Comparison of ENCODE assay signal across 8 cellular contexts in genomic region chr7:101688183-101688831, GRCh38. TPM values are rescaled to one million over a fixed set of nuclear protein-coding genes. Genes with fewer than 3 reads are reported as not detected.
A peak's percentile ranks its signal among the peaks of the same experiment; 100 is the strongest.
DNase-seq lines count a peak whose midpoint lies in the region; ATAC-seq and TF ChIP-seq lines count a peak whose summit lies in the region.

No MANE protein-coding gene starts in this region.

- DNase-seq in NCI-H526 (lab: John Stamatoyannopoulos, UW) (peak; percentile 56 to 88), NCI-H526 treated with DMSO at 0.1 percent for 48 hours (lab: John Stamatoyannopoulos, UW) (no peak), HL-60 (ENCODE audit: low read depth in 1 of 2, low spot score in 1 of 2) (peak; percentile 55 to 72), RKO (ENCODE audit: low spot score) (peak; percentile 78), foreskin keratinocyte (peak in 1 of 2 donors; percentile 10), nucleus accumbens (lab: John Stamatoyannopoulos, UW) (peak in 45 of 56 donors; percentile 2 to 84 (median 34)), suprapubic skin (ENCODE audit: low spot score in 2 of 2) (peak; percentile 83 to 90)

- TF ChIP-seq EP300 in suprapubic skin (IDR thresholded peaks at IDR 0.05) = no peak

- no peak for TF ChIP-seq POLR2A in suprapubic skin (IDR thresholded peaks at IDR 0.05)

- no peaks in the 10 kb centered on the region for H3K4me1 Mint-ChIP-seq in activated T-helper 17 cell treated with anti-CD3 and anti-CD28 coated beads, Interleukin-2, amount 50 U/mL, for 72 hours

- 6% methylated on average over 3 of the region's 43 CpGs for WGBS in suprapubic skin

- H3K27me3 ChIP-seq in HL-60 (ENCODE audit: insufficient read depth, poor library complexity, severe bottlenecking) = no peaks in the 10 kb centered on the region
- H3K27me3 ChIP-seq in foreskin keratinocyte = peaks cover 10% of the 10 kb centered on the region
- H3K27me3 ChIP-seq in suprapubic skin = peaks cover 31% of the 10 kb centered on the region

- peak; percentile 73 for TF ChIP-seq CTCF in HL-60 (IDR thresholded peaks at IDR 0.05; ENCODE audit: insufficient read depth, low read length)
- TF ChIP-seq CTCF in foreskin keratinocyte (conservative IDR thresholded peaks at IDR 0.05) = peak; percentile 92
- peak; percentile 75 to 95 for TF ChIP-seq CTCF in suprapubic skin (IDR thresholded peaks at IDR 0.05)

- peak overlapping the region; percentile 29 for H3K4me3 ChIP-seq in HL-60 (replicated peaks; ENCODE audit: insufficient read depth, low read length)
- peak overlapping the region; percentile 18 for H3K4me3 ChIP-seq in suprapubic skin

- peaks cover 12% of the 10 kb centered on the region for H3K27me3 Mint-ChIP-seq in activated T-helper 17 cell treated with anti-CD3 and anti-CD28 coated beads, Interleukin-2, amount 50 U/mL, for 72 hours

- H3K9me3 ChIP-seq in suprapubic skin = no peaks in the 10 kb centered on the region

- no peaks in the 10 kb centered on the region for H3K4me1 ChIP-seq in foreskin keratinocyte
- peaks cover 10% of the 10 kb centered on the region for H3K4me1 ChIP-seq in suprapubic skin

- H3K27ac ChIP-seq in HL-60 (replicated peaks) = peak overlapping the region; percentile 63
- no peak overlapping the region for H3K27ac ChIP-seq in foreskin keratinocyte
- H3K27ac ChIP-seq in suprapubic skin = no peak overlapping the region

- no peaks in the 10 kb centered on the region for H3K9me3 Mint-ChIP-seq in activated T-helper 17 cell treated with anti-CD3 and anti-CD28 coated beads, Interleukin-2, amount 50 U/mL, for 72 hours

- no peaks in the 10 kb centered on the region for H3K36me3 Mint-ChIP-seq in activated T-helper 17 cell treated with anti-CD3 and anti-CD28 coated beads, Interleukin-2, amount 50 U/mL, for 72 hours (ENCODE audit: low read depth)

- no peaks in the 10 kb centered on the region for H3K36me3 ChIP-seq in suprapubic skin

- no peak overlapping the region for H3K27ac Mint-ChIP-seq in activated T-helper 17 cell treated with anti-CD3 and anti-CD28 coated beads, Interleukin-2, amount 50 U/mL, for 72 hours

- ATAC-seq in activated T-helper 17 cell treated with anti-CD3 and anti-CD28 coated beads, Interleukin-2, amount 50 U/mL, for 72 hours (replicated peaks) = peak; percentile 90
- peak; percentile 65 for ATAC-seq in foreskin keratinocyte

- H3K4me3 Mint-ChIP-seq in activated T-helper 17 cell treated with anti-CD3 and anti-CD28 coated beads, Interleukin-2, amount 50 U/mL, for 72 hours = no peak overlapping the region

RNA-seq across cellular contexts. Expression of gene MYL10, which starts 59.2 kb away (rescaled TPM):
- not detected for total RNA-seq in activated T-helper 17 cell treated with anti-CD3 and anti-CD28 coated beads, Interleukin-2, amount 50 U/mL, for 72 hours
- not detected in 2 replicates for total RNA-seq in foreskin keratinocyte
- polyA plus RNA-seq in foreskin keratinocyte = not detected in 2 replicates
- total RNA-seq in suprapubic skin = not detected
